1 cellular context compared by ENCODE assay signal in genomic region chr5:157434096-157434495, GRCh38.
TF ChIP-seq lines count a peak whose summit lies in the region.

No MANE protein-coding gene starts in this region.

TF ChIP-seq in IMR-90, 13 proteins besides CTCF, POLR2A, EP300 and RAD21 (continued from another document):
- TF ChIP-seq USF2 (IDR thresholded peaks at IDR 0.05; ENCODE audit: low read depth, low read length) (no peak), CHD1 (IDR thresholded peaks at IDR 0.05; ENCODE audit: low read depth, low read length) (no peak), MXI1 (IDR thresholded peaks at IDR 0.05; ENCODE audit: borderline replicate concordance, low read depth, low read length) (no peak), MAZ (IDR thresholded peaks at IDR 0.05; ENCODE audit: borderline replicate concordance, low read depth, low read length) (no peak), ELK1 (IDR thresholded peaks at IDR 0.05; ENCODE audit: borderline replicate concordance, low read depth, low read length) (no peak)
TF ChIP-seq in IMR-90: peak in this region for 0.
